In the genomic region with DNA sequence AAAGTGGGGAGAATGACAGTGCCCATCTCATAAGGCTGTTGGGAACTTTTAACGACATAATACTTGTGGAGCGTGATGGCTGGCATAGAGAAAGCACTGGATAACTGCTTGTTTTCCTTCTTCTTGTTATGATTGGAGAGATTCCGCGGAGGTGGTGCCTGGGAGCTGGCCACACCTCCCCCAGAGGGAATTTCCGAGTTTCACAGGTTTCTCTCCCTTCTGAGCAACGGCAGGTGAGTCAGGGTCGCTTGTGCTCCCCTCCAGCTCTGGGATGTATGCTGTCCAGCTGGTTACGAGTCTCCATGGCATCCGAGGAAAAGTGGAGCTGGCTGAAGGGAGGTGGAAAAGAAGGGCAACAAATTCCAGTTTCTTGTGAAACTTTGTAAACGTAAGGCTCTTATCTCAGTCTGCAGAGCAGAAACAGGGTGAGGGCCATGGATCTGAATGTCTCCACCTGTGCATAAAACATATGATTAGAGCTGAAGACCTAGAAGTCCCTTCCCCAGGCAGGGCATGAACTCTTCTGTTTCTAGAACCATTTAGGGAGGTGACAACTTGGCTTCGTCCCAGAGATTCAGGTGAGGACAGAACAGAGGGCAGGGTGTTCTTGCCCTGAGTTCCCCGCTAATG, we compare ENCODE assay signal across 1 cellular context.
TF ChIP-seq lines count a peak whose summit lies in the region.

No MANE protein-coding gene starts in this region.

TF ChIP-seq in GM23338, 12 proteins besides CTCF, POLR2A, EP300 and RAD21 (continued from another document):
- TF ChIP-seq, protein P1, sequence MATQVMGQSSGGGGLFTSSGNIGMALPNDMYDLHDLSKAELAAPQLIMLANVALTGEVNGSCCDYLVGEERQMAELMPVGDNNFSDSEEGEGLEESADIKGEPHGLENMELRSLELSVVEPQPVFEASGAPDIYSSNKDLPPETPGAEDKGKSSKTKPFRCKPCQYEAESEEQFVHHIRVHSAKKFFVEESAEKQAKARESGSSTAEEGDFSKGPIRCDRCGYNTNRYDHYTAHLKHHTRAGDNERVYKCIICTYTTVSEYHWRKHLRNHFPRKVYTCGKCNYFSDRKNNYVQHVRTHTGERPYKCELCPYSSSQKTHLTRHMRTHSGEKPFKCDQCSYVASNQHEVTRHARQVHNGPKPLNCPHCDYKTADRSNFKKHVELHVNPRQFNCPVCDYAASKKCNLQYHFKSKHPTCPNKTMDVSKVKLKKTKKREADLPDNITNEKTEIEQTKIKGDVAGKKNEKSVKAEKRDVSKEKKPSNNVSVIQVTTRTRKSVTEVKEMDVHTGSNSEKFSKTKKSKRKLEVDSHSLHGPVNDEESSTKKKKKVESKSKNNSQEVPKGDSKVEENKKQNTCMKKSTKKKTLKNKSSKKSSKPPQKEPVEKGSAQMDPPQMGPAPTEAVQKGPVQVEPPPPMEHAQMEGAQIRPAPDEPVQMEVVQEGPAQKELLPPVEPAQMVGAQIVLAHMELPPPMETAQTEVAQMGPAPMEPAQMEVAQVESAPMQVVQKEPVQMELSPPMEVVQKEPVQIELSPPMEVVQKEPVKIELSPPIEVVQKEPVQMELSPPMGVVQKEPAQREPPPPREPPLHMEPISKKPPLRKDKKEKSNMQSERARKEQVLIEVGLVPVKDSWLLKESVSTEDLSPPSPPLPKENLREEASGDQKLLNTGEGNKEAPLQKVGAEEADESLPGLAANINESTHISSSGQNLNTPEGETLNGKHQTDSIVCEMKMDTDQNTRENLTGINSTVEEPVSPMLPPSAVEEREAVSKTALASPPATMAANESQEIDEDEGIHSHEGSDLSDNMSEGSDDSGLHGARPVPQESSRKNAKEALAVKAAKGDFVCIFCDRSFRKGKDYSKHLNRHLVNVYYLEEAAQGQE (IDR thresholded peaks at IDR 0.05; ENCODE audit: unreplicated experiment), result no peak
- no peak for TF ChIP-seq ZNF331 (CRISPR knock-in tag; IDR thresholded peaks at IDR 0.05; ENCODE audit: low read depth)
- TF ChIP-seq, protein P2, sequence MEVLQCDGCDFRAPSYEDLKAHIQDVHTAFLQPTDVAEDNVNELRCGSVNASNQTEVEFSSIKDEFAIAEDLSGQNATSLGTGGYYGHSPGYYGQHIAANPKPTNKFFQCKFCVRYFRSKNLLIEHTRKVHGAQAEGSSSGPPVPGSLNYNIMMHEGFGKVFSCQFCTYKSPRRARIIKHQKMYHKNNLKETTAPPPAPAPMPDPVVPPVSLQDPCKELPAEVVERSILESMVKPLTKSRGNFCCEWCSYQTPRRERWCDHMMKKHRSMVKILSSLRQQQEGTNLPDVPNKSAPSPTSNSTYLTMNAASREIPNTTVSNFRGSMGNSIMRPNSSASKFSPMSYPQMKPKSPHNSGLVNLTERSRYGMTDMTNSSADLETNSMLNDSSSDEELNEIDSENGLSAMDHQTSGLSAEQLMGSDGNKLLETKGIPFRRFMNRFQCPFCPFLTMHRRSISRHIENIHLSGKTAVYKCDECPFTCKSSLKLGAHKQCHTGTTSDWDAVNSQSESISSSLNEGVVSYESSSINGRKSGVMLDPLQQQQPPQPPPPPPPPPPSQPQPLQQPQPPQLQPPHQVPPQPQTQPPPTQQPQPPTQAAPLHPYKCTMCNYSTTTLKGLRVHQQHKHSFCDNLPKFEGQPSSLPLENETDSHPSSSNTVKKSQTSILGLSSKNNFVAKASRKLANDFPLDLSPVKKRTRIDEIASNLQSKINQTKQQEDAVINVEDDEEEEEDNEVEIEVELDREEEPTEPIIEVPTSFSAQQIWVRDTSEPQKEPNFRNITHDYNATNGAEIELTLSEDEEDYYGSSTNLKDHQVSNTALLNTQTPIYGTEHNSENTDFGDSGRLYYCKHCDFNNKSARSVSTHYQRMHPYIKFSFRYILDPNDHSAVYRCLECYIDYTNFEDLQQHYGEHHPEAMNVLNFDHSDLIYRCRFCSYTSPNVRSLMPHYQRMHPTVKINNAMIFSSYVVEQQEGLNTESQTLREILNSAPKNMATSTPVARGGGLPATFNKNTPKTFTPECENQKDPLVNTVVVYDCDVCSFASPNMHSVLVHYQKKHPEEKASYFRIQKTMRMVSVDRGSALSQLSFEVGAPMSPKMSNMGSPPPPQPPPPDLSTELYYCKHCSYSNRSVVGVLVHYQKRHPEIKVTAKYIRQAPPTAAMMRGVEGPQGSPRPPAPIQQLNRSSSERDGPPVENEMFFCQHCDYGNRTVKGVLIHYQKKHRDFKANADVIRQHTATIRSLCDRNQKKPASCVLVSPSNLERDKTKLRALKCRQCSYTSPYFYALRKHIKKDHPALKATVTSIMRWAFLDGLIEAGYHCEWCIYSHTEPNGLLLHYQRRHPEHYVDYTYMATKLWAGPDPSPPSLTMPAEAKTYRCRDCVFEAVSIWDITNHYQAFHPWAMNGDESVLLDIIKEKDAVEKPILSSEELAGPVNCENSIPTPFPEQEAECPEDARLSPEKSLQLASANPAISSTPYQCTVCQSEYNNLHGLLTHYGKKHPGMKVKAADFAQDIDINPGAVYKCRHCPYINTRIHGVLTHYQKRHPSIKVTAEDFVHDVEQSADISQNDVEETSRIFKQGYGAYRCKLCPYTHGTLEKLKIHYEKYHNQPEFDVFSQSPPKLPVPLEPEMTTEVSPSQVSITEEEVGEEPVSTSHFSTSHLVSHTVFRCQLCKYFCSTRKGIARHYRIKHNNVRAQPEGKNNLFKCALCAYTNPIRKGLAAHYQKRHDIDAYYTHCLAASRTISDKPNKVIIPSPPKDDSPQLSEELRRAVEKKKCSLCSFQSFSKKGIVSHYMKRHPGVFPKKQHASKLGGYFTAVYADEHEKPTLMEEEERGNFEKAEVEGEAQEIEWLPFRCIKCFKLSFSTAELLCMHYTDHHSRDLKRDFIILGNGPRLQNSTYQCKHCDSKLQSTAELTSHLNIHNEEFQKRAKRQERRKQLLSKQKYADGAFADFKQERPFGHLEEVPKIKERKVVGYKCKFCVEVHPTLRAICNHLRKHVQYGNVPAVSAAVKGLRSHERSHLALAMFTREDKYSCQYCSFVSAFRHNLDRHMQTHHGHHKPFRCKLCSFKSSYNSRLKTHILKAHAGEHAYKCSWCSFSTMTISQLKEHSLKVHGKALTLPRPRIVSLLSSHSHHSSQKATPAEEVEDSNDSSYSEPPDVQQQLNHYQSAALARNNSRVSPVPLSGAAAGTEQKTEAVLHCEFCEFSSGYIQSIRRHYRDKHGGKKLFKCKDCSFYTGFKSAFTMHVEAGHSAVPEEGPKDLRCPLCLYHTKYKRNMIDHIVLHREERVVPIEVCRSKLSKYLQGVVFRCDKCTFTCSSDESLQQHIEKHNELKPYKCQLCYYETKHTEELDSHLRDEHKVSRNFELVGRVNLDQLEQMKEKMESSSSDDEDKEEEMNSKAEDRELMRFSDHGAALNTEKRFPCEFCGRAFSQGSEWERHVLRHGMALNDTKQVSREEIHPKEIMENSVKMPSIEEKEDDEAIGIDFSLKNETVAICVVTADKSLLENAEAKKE (CRISPR knock-in tag; IDR thresholded peaks at IDR 0.05), result no peak
- no peak for TF ChIP-seq POLR2AphosphoS5 (IDR thresholded peaks at IDR 0.05; ENCODE audit: low read depth)
- TF ChIP-seq EZH2phosphoT487 (IDR thresholded peaks at IDR 0.05; ENCODE audit: unreplicated experiment), result no peak
